1 cellular context compared by ENCODE assay signal in genomic region chr14:64503434-64504309, GRCh38.
A peak's percentile ranks its signal among the peaks of the same experiment; 100 is the strongest.
TF ChIP-seq lines count a peak whose summit lies in the region.

Gene ZBTB25 (minus strand): TSS chr14:64503838. CDS start chr14:64490533, 13,305 bp downstream.

TF ChIP-seq in GM12878, 131 proteins besides CTCF, POLR2A, EP300 and RAD21 (continued from another document and continues in another):
- TF ChIP-seq, protein P1, sequence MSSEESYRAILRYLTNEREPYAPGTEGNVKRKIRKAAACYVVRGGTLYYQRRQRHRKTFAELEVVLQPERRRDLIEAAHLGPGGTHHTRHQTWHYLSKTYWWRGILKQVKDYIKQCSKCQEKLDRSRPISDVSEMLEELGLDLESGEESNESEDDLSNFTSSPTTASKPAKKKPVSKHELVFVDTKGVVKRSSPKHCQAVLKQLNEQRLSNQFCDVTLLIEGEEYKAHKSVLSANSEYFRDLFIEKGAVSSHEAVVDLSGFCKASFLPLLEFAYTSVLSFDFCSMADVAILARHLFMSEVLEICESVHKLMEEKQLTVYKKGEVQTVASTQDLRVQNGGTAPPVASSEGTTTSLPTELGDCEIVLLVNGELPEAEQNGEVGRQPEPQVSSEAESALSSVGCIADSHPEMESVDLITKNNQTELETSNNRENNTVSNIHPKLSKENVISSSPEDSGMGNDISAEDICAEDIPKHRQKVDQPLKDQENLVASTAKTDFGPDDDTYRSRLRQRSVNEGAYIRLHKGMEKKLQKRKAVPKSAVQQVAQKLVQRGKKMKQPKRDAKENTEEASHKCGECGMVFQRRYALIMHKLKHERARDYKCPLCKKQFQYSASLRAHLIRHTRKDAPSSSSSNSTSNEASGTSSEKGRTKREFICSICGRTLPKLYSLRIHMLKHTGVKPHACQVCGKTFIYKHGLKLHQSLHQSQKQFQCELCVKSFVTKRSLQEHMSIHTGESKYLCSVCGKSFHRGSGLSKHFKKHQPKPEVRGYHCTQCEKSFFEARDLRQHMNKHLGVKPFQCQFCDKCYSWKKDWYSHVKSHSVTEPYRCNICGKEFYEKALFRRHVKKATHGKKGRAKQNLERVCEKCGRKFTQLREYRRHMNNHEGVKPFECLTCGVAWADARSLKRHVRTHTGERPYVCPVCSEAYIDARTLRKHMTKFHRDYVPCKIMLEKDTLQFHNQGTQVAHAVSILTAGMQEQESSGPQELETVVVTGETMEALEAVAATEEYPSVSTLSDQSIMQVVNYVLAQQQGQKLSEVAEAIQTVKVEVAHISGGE (CRISPR knock-in tag; IDR thresholded peaks at IDR 0.05), result peak; percentile 69
- TF ChIP-seq KLF5 (IDR thresholded peaks at IDR 0.05; ENCODE audit: partially characterized antibody) (no peak), CHD2 (IDR thresholded peaks at IDR 0.05; ENCODE audit: borderline replicate concordance, low read depth, low read length) (peak; percentile 97), ZNF207 (IDR thresholded peaks at IDR 0.05; ENCODE audit: borderline replicate concordance) (peak; percentile 88; the same call in 1 of the 2 replicates), CBX3 (IDR thresholded peaks at IDR 0.05; ENCODE audit: borderline replicate concordance, low read depth) (no peak), SRF (IDR thresholded peaks at IDR 0.05; ENCODE audit: low read depth in 2 of 2, low read length in 2 of 2) (0 out of 4 replicates have a peak, but pooled peaks of 1 of the 2 experiments have one; percentile 4), BCL11A (IDR thresholded peaks at IDR 0.05; ENCODE audit: low read depth, low read length) (peak; percentile 59; the same call in 1 of the 2 replicates), SMC3 (IDR thresholded peaks at IDR 0.05; ENCODE audit: borderline replicate concordance, low read length) (no peak), IKZF2 (IDR thresholded peaks at IDR 0.05) (peak in 1 of 2 experiments; percentile 48; a peak in 1 of 4 replicates), SMAD5 (IDR thresholded peaks at IDR 0.05; ENCODE audit: low read depth) (peak; percentile 21; the same call in 1 of the 2 replicates), YBX1 (IDR thresholded peaks at IDR 0.05) (no peak), IRF4 (IDR thresholded peaks at IDR 0.05; ENCODE audit: low read depth, low read length) (no peak), TARDBP (IDR thresholded peaks at IDR 0.05; ENCODE audit: borderline replicate concordance) (no peak), NR2C1 (IDR thresholded peaks at IDR 0.05) (0 out of 2 replicates have a peak, but pooled peaks have one; percentile 18), NFXL1 (IDR thresholded peaks at IDR 0.05; ENCODE audit: borderline replicate concordance) (no peak), BCL3 (IDR thresholded peaks at IDR 0.05; ENCODE audit: borderline replicate concordance, insufficient read depth, low read depth, low read length, poor library complexity, severe bottlenecking) (peak; percentile 83), BRCA1 (IDR thresholded peaks at IDR 0.05; ENCODE audit: low read depth, low read length) (peak; percentile 76; the same call in 1 of the 2 replicates), DPF2 (IDR thresholded peaks at IDR 0.05) (0 out of 2 replicates have a peak, but pooled peaks have one; percentile 20), ATF3 (IDR thresholded peaks at IDR 0.05; ENCODE audit: borderline replicate concordance, extremely low read depth, low read depth, low read length) (peak; percentile 70; the same call in 1 of the 2 replicates), HCFC1 (IDR thresholded peaks at IDR 0.05; ENCODE audit: low read length) (peak; percentile 6; the same call in 1 of the 2 replicates), POU2F2 (IDR thresholded peaks at IDR 0.05; ENCODE audit: borderline replicate concordance, low read depth, low read length) (peak; percentile 36; the same call in 1 of the 3 replicates), HDAC6 (IDR thresholded peaks at IDR 0.05; ENCODE audit: unreplicated experiment) (no peak), BACH1 (IDR thresholded peaks at IDR 0.05; ENCODE audit: borderline replicate concordance) (peak; percentile 46; the same call in 1 of the 2 replicates), MYB (IDR thresholded peaks at IDR 0.05; ENCODE audit: borderline replicate concordance, low read depth, low read length) (0 out of 2 replicates have a peak, but pooled peaks have one; percentile 22), CREB1 (IDR thresholded peaks at IDR 0.05; ENCODE audit: low read depth) (peak; percentile 77), SIN3A (IDR thresholded peaks at IDR 0.05; ENCODE audit: low read depth, low read length) (peak; percentile 33), POLR2AphosphoS5 (IDR thresholded peaks at IDR 0.05; ENCODE audit: low read length) (peak; percentile 59), CEBPB (IDR thresholded peaks at IDR 0.05; ENCODE audit: borderline replicate concordance in 1 of 2, low read depth in 2 of 2, low read length in 2 of 2) (no peak), ETV6 (conservative IDR thresholded peaks at IDR 0.05 in 1 of 2, IDR thresholded peaks at IDR 0.05 in 1 of 2; ENCODE audit: borderline replicate concordance in 1 of 2, low read depth in 1 of 2) (0 out of 4 replicates have a peak, but pooled peaks of 1 of the 2 experiments have one; percentile 2), SMAD1 (IDR thresholded peaks at IDR 0.05; ENCODE audit: low read depth, partially characterized antibody) (peak; percentile 8), RFX5 (IDR thresholded peaks at IDR 0.05; ENCODE audit: low read depth, low read length) (no peak), FOXM1 (IDR thresholded peaks at IDR 0.05; ENCODE audit: low read depth, low read length) (no peak), RBBP5 (conservative IDR thresholded peaks at IDR 0.05) (no peak), IKZF1 (conservative IDR thresholded peaks at IDR 0.05) (no peak; the same call in none of the 2 replicates), RB1 (IDR thresholded peaks at IDR 0.05; ENCODE audit: borderline replicate concordance) (peak; percentile 87; the same call in 1 of the 2 replicates), TAF1 (IDR thresholded peaks at IDR 0.05; ENCODE audit: borderline replicate concordance, low read depth, low read length) (peak; percentile 84), RCOR1 (conservative IDR thresholded peaks at IDR 0.05; ENCODE audit: low read depth, low read length) (peak; percentile 84; the same call in 1 of the 2 replicates), ELK1 (IDR thresholded peaks at IDR 0.05; ENCODE audit: low read depth, low read length) (no peak)
- TF ChIP-seq, protein P2, sequence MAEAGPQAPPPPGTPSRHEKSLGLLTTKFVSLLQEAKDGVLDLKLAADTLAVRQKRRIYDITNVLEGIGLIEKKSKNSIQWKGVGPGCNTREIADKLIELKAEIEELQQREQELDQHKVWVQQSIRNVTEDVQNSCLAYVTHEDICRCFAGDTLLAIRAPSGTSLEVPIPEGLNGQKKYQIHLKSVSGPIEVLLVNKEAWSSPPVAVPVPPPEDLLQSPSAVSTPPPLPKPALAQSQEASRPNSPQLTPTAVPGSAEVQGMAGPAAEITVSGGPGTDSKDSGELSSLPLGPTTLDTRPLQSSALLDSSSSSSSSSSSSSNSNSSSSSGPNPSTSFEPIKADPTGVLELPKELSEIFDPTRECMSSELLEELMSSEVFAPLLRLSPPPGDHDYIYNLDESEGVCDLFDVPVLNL (IDR thresholded peaks at IDR 0.05; ENCODE audit: low read depth, low read length), result peak; percentile 69
- TF ChIP-seq, protein P3, sequence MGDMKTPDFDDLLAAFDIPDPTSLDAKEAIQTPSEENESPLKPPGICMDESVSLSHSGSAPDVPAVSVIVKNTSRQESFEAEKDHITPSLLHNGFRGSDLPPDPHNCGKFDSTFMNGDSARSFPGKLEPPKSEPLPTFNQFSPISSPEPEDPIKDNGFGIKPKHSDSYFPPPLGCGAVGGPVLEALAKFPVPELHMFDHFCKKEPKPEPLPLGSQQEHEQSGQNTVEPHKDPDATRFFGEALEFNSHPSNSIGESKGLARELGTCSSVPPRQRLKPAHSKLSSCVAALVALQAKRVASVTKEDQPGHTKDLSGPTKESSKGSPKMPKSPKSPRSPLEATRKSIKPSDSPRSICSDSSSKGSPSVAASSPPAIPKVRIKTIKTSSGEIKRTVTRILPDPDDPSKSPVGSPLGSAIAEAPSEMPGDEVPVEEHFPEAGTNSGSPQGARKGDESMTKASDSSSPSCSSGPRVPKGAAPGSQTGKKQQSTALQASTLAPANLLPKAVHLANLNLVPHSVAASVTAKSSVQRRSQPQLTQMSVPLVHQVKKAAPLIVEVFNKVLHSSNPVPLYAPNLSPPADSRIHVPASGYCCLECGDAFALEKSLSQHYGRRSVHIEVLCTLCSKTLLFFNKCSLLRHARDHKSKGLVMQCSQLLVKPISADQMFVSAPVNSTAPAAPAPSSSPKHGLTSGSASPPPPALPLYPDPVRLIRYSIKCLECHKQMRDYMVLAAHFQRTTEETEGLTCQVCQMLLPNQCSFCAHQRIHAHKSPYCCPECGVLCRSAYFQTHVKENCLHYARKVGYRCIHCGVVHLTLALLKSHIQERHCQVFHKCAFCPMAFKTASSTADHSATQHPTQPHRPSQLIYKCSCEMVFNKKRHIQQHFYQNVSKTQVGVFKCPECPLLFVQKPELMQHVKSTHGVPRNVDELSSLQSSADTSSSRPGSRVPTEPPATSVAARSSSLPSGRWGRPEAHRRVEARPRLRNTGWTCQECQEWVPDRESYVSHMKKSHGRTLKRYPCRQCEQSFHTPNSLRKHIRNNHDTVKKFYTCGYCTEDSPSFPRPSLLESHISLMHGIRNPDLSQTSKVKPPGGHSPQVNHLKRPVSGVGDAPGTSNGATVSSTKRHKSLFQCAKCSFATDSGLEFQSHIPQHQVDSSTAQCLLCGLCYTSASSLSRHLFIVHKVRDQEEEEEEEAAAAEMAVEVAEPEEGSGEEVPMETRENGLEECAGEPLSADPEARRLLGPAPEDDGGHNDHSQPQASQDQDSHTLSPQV (IDR thresholded peaks at IDR 0.05), result peak; percentile 72; the same call in 1 of the 2 replicates
- TF ChIP-seq, protein P4, sequence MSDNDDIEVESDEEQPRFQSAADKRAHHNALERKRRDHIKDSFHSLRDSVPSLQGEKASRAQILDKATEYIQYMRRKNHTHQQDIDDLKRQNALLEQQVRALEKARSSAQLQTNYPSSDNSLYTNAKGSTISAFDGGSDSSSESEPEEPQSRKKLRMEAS (IDR thresholded peaks at IDR 0.05; ENCODE audit: low read depth, low read length), result peak; percentile 81; the same call in 1 of the 2 replicates
- TF ChIP-seq, protein P5, sequence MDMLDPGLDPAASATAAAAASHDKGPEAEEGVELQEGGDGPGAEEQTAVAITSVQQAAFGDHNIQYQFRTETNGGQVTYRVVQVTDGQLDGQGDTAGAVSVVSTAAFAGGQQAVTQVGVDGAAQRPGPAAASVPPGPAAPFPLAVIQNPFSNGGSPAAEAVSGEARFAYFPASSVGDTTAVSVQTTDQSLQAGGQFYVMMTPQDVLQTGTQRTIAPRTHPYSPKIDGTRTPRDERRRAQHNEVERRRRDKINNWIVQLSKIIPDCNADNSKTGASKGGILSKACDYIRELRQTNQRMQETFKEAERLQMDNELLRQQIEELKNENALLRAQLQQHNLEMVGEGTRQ (IDR thresholded peaks at IDR 0.05; ENCODE audit: borderline replicate concordance, low read depth, low read length), result peak; percentile 74
- TF ChIP-seq, protein P6, sequence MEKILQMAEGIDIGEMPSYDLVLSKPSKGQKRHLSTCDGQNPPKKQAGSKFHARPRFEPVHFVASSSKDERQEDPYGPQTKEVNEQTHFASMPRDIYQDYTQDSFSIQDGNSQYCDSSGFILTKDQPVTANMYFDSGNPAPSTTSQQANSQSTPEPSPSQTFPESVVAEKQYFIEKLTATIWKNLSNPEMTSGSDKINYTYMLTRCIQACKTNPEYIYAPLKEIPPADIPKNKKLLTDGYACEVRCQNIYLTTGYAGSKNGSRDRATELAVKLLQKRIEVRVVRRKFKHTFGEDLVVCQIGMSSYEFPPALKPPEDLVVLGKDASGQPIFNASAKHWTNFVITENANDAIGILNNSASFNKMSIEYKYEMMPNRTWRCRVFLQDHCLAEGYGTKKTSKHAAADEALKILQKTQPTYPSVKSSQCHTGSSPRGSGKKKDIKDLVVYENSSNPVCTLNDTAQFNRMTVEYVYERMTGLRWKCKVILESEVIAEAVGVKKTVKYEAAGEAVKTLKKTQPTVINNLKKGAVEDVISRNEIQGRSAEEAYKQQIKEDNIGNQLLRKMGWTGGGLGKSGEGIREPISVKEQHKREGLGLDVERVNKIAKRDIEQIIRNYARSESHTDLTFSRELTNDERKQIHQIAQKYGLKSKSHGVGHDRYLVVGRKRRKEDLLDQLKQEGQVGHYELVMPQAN (conservative IDR thresholded peaks at IDR 0.05), result peak; percentile 51; the same call in 1 of the 2 replicates
- TF ChIP-seq, protein P7, sequence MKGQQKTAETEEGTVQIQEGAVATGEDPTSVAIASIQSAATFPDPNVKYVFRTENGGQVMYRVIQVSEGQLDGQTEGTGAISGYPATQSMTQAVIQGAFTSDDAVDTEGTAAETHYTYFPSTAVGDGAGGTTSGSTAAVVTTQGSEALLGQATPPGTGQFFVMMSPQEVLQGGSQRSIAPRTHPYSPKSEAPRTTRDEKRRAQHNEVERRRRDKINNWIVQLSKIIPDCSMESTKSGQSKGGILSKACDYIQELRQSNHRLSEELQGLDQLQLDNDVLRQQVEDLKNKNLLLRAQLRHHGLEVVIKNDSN (IDR thresholded peaks at IDR 0.05; ENCODE audit: borderline replicate concordance, extremely low read length, insufficient read depth, low read depth, low read length), result peak; percentile 94
